Comparison of ENCODE assay signal across 15 cellular contexts in the genomic region with DNA sequence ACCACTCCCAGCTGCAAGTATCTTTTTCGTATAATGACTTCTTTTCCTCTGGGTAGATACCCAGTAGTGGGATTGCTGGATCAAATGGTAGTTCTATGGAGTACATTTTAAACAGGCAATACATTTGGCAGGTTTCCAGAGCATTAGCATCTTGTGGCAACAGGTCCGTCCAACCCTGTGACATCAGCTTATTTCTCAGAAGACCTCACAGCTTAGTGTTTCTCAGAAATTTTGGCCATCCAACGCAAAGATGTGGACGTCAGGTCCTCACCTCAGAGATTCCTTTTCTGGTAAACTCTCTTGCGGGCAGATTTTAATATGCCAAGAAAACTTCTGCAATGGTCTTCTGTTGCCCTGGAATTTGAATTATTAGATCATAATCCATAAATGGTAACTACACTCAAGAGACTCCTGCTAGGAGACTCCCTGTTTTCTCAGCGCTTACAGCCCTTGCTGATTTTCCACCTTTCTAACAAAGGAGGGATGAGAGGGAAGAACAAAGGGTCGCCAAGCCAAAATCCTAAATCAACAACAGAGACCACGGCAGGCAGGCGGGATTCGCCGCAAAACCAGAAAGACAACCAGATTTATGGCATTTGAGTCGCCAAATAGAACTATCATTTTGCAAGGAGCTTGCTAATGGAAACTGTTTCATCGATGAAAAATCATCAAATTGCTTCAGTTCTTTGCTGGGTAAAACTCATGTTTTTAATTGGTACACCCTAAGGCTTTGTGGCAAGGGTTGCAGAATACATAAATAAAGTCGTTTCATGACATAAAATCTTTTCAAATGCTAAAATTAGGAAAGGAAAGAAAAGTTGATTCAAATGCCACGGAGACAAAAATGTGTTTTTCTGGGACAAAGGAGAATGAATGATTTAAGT. TPM values are rescaled to one million over a fixed set of nuclear protein-coding genes. Genes with fewer than 3 reads are reported as not detected.
A peak's percentile ranks its signal among the peaks of the same experiment; 100 is the strongest.
DNase-seq lines count a peak whose midpoint lies in the region; ATAC-seq and TF ChIP-seq lines count a peak whose summit lies in the region.
"Had no signal": no experiment of that assay in that cellular context is flagged by ENCODE, and none has a peak within 500 bp of the region (broad histone marks: within the 10 kb centered on the region; RNA-seq: fewer than 3 reads in every experiment).

No MANE protein-coding gene starts in this region.

- H3K4me1 ChIP-seq in right atrium auricular region (peaks cover 0 to 27% of the 10 kb centered on the region in 2 donors), endodermal cell (ENCODE audit: control insufficient read depth, insufficient read depth, low read length) (peaks cover 7% of the 10 kb centered on the region), trophoblast cell (ENCODE audit: control insufficient read depth in 1 of 2, insufficient read depth in 2 of 2, low read length in 2 of 2) (peaks cover 10 to 12% of the 10 kb centered on the region in 2 experiments), aorta (ENCODE audit: control insufficient read depth in 1 of 2, insufficient read depth in 2 of 2, low read length in 2 of 2) (peaks cover 0 to 2% of the 10 kb centered on the region in 2 donors)

- H4K12ac ChIP-seq in trophoblast cell (ENCODE audit: low read depth, low read length) = no peak overlapping the region

- H3K9ac ChIP-seq in endodermal cell (ENCODE audit: extremely low read depth, low read length, poor library complexity, severe bottlenecking) (no peak overlapping the region), trophoblast cell (ENCODE audit: low read length) (no peak overlapping the region)

- H3K23ac ChIP-seq in trophoblast cell (ENCODE audit: low read length) = no peak overlapping the region

- H2BK12ac ChIP-seq in trophoblast cell (ENCODE audit: low read length) = peak overlapping the region; percentile 100

- no peak for ATAC-seq in Right ventricle myocardium inferior
- peak; percentile 83 for ATAC-seq in aorta (ENCODE audit: low FRiP score)
- ATAC-seq in GM18498 (IDR thresholded peaks at IDR 0.05; ENCODE audit: unreplicated experiment) = no peak

- POLR2A ChIA-PET in GM10248 (lab: Yijun Ruan, JAX) = no interaction called here

- peak overlapping the region; percentile 94 for H2BK120ac ChIP-seq in trophoblast cell (ENCODE audit: insufficient read depth, low read length, poor library complexity)

- 84 to 94% methylated on average over 11 to 15 of the region's 15 CpGs for WGBS in endodermal cell (ENCODE audit: insufficient coverage in 1 of 2, insufficient read length in 1 of 2), 2 experiments
- WGBS in trophoblast cell (ENCODE audit: extremely low coverage, insufficient coverage, insufficient read length) = no CpG with 5 or more reads among the region's 15 CpGs
- 10 to 14% methylated on average over 15 of the region's 15 CpGs for WGBS in aorta, 2 donors

- H3K4me3 Mint-ChIP-seq in endodermal cell = no peak overlapping the region
- H3K4me3 Mint-ChIP-seq: activated CD4-positive, alpha-beta memory T cell treated with anti-CD3 and anti-CD28 coated beads, Interleukin-2, amount 10 ng/mL, durations not matched to agents 7 days and 5 days; dendritic cell treated with granulocyte-macrophage colony-stimulating factor and Interleukin-4, amounts not matched to agents 40 ng/mL and 50 ng/mL, for 4 days had no signal

- DNase-seq in right atrium auricular region (ENCODE audit: low spot score) (no peak), Right ventricle myocardium inferior (ENCODE audit: missing footprints) (no peak), endodermal cell (no peak), trophoblast cell (no peak), aorta (no peak), GM10248 (ENCODE audit: extremely low spot score) (no peak)
- no peak for DNase-seq in activated CD4-positive, alpha-beta T cell treated with anti-CD3 and anti-CD28 coated beads for 48 hours
- DNase-seq: activated CD4-positive, alpha-beta memory T cell treated with anti-CD3 and anti-CD28 coated beads, Interleukin-2, amount 10 ng/mL, durations not matched to agents 7 days and 5 days; activated gamma-delta T cell treated with Interleukin-2 at 50 U/mL for 16 hours; glutamatergic neuron; NCI-H2171; T-helper 1 cell had no signal

- no peak overlapping the region for H2AFZ ChIP-seq in trophoblast cell (ENCODE audit: insufficient read depth, low read length, poor library complexity)

- H3K14ac ChIP-seq in trophoblast cell (ENCODE audit: low read length) = peak overlapping the region; percentile 92

- no peaks in the 10 kb centered on the region for H3K36me3 ChIP-seq in right atrium auricular region
- no peaks in the 10 kb centered on the region for H3K36me3 ChIP-seq in endodermal cell (ENCODE audit: control insufficient read depth, insufficient read depth, low read length)
- H3K36me3 ChIP-seq in trophoblast cell (ENCODE audit: control insufficient read depth in 1 of 2, insufficient read depth in 2 of 2, low read length in 2 of 2) = no peaks in the 10 kb centered on the region
- H3K36me3 ChIP-seq in aorta (ENCODE audit: control insufficient read depth in 1 of 2, insufficient read depth in 2 of 2, low read length in 1 of 2) = no peaks in the 10 kb centered on the region

- no peak overlapping the region for H3K4me2 ChIP-seq in trophoblast cell (ENCODE audit: low read length)

- H2BK5ac ChIP-seq in trophoblast cell (ENCODE audit: low read depth, low read length, poor library complexity) = peak overlapping the region; percentile 92

- H3K4me1 Mint-ChIP-seq in endodermal cell = peaks cover 30% of the 10 kb centered on the region

- CTCF ChIA-PET in GM10248 (lab: Yijun Ruan, JAX) = interaction anchor here (1.8 kb wide), 1 partner anchor 8 kb away, joined by 4 read pairs; no protein-coding TSS in a partner anchor

- H3K4me3 ChIP-seq in right atrium auricular region = no peak overlapping the region
- no peak overlapping the region for H3K4me3 ChIP-seq in endodermal cell (ENCODE audit: low read length)
- no peak overlapping the region for H3K4me3 ChIP-seq in trophoblast cell (ENCODE audit: low read depth, low read length)
- H3K4me3 ChIP-seq in aorta (ENCODE audit: low read length in 2 of 2) = peak overlapping the region in 1 of 2 donors; percentile 38
- H3K4me3 ChIP-seq: lung had no signal

- H3K9me3 ChIP-seq in right atrium auricular region (no peaks in the 10 kb centered on the region), endodermal cell (ENCODE audit: control insufficient read depth, low read length) (no peaks in the 10 kb centered on the region), trophoblast cell (ENCODE audit: insufficient read depth, low read depth, low read length) (no peaks in the 10 kb centered on the region), aorta (ENCODE audit: control insufficient read depth, low read length) (no peaks in the 10 kb centered on the region)

- peak overlapping the region; percentile 71 for H4K8ac ChIP-seq in trophoblast cell (ENCODE audit: low read depth, low read length)

- H3K4ac ChIP-seq in trophoblast cell (ENCODE audit: low read depth, low read length) = peak overlapping the region; percentile 91

- peak overlapping the region; percentile 70 for H3K27ac Mint-ChIP-seq in endodermal cell
- H3K27ac Mint-ChIP-seq: activated CD4-positive, alpha-beta memory T cell treated with anti-CD3 and anti-CD28 coated beads, Interleukin-2, amount 10 ng/mL, durations not matched to agents 7 days and 5 days; dendritic cell treated with granulocyte-macrophage colony-stimulating factor and Interleukin-4, amounts not matched to agents 40 ng/mL and 50 ng/mL, for 4 days had no signal

- H3K79me1 ChIP-seq in trophoblast cell (ENCODE audit: low read length) = peaks cover 24% of the 10 kb centered on the region

- H3K27me3 ChIP-seq in right atrium auricular region = no peaks in the 10 kb centered on the region
- no peaks in the 10 kb centered on the region for H3K27me3 ChIP-seq in endodermal cell (ENCODE audit: control insufficient read depth, insufficient read depth, low read length, poor library complexity, severe bottlenecking)
- no peaks in the 10 kb centered on the region for H3K27me3 ChIP-seq in trophoblast cell (ENCODE audit: insufficient read depth, low read length)
- H3K27me3 ChIP-seq in aorta (ENCODE audit: control insufficient read depth in 1 of 2, insufficient read depth in 2 of 2, low read length in 1 of 2) = no peaks in the 10 kb centered on the region

- TF ChIP-seq CTCF in right atrium auricular region (IDR thresholded peaks at IDR 0.05) (no peak), endodermal cell (conservative IDR thresholded peaks at IDR 0.05) (no peak), GM10248 (IDR thresholded peaks at IDR 0.05; ENCODE audit: control extremely low read depth, extremely low read depth, low read depth, missing control alignments) (no peak)

- peak overlapping the region; percentile 35 for H3K18ac ChIP-seq in trophoblast cell (ENCODE audit: low read length)

- no peaks in the 10 kb centered on the region for H3K27me3 Mint-ChIP-seq in endodermal cell (ENCODE audit: insufficient read depth)
- H3K27me3 Mint-ChIP-seq: dendritic cell treated with granulocyte-macrophage colony-stimulating factor and Interleukin-4, amounts not matched to agents 40 ng/mL and 50 ng/mL, for 4 days had no signal

- intact Hi-C loops in Right ventricle myocardium inferior (cut with DNase I) = no loop called here
- intact Hi-C loops in aorta (cut with DNase I) = loop anchor here (1.0 to 5.0 kb wide), 3 partner anchors 32 to 33 kb away; no protein-coding TSS in a partner anchor

- H3K36me3 Mint-ChIP-seq in endodermal cell (ENCODE audit: low read depth) = no peaks in the 10 kb centered on the region

- H3K27ac ChIP-seq in right atrium auricular region = peak overlapping the region; percentile 43 to 63
- H3K27ac ChIP-seq in endodermal cell (ENCODE audit: low read depth, low read length) = no peak overlapping the region
- peak overlapping the region; percentile 99 for H3K27ac ChIP-seq in trophoblast cell (ENCODE audit: low read depth, low read length)
- peak overlapping the region; percentile 99 to 100 for H3K27ac ChIP-seq in aorta (ENCODE audit: low read depth in 1 of 2, low read length in 2 of 2)

- peaks cover 2% of the 10 kb centered on the region for H3K79me2 ChIP-seq in trophoblast cell (ENCODE audit: control insufficient read depth, insufficient read depth, low read length, poor library complexity)

- H4K91ac ChIP-seq in trophoblast cell (ENCODE audit: low read depth, low read length) = peak overlapping the region; percentile 90

- no peaks in the 10 kb centered on the region for H3K9me3 Mint-ChIP-seq in endodermal cell
- H3K9me3 Mint-ChIP-seq: activated CD4-positive, alpha-beta memory T cell treated with anti-CD3 and anti-CD28 coated beads, Interleukin-2, amount 10 ng/mL, durations not matched to agents 7 days and 5 days; dendritic cell treated with granulocyte-macrophage colony-stimulating factor and Interleukin-4, amounts not matched to agents 40 ng/mL and 50 ng/mL, for 4 days had no signal

- peak overlapping the region; percentile 96 for H2AK5ac ChIP-seq in trophoblast cell (ENCODE audit: low read length)

RNA-seq across cellular contexts. Expression of a gene that starts 34.1 kb away (rescaled TPM):
- 100 to 1,000 TPM; 170 to 189 TPM for total RNA-seq in right atrium auricular region
- total RNA-seq in Right ventricle myocardium inferior = 74.1 TPM
- total RNA-seq in endodermal cell = 100 to 1,000 TPM in 1 of 2 donors, 10 to 100 TPM in 1; 29.0 to 100 TPM
- 30.1 TPM for polyA plus RNA-seq in endodermal cell (2013, experiment 1 of 2)
- 26.8 TPM for polyA plus RNA-seq in endodermal cell (2013, experiment 2 of 2)
- polyA plus RNA-seq in trophoblast cell (2013) = 87.5 and 92.7 TPM in 2 replicates
- total RNA-seq in aorta = 100 to 1,000 TPM; 127 to 214 TPM
- 100 to 1,000 TPM; 104 to 535 TPM for polyA plus RNA-seq in aorta
